Comparison of ENCODE assay signal across 2 cellular contexts in the genomic region with DNA sequence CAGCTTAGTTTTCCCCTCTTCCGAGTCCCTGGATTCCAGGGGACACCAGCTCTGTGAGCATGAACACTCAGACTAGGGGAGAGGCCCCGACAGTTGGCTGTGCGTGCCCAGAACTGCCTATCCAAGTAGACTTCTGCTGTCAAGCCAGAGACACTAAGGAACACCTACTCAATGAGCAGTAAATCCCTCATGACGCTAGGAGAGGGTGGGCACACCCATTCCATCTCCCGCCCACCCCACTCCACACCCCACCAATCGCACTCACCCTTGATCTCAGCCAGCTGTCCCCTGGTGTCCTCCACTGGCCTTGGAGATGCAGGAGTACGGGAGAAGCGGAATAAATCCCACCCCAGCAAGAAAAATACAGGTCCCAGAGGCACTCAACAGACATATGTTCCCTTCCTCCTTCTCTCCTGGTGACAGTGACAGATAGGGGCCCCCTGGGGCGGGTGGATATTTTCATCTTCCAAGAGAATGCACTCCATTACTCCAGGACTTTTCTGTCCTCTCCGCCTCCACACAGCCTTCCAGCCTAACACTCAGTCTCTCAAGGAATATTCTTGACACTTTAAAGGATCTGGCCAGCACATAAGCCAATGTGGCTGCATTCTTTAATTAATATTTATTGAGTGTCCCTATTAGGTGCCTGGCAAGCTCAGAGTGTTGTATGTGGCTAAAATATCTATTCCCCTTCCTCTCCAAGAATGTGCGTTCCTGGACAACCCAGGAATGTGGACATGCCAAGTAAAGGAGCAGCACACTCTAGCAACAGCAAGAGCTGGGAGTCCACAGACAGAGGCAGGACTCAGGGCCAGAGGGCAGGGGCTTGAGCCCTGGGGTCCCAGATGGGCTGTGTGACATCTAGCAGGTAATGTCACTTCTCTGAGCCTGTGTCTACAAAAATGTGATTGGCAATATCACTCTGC.
TF ChIP-seq lines count a peak whose summit lies in the region.

No MANE protein-coding gene starts in this region.

TF ChIP-seq in H1, 55 proteins besides CTCF, POLR2A, EP300 and RAD21:
- TF ChIP-seq HDAC6 (IDR thresholded peaks at IDR 0.05; ENCODE audit: low read depth, low read length) = no peak
- TF ChIP-seq ZNF274 (IDR thresholded peaks at IDR 0.05; ENCODE audit: borderline replicate concordance, extremely low read depth, low read length) = no peak
- no peak for TF ChIP-seq BACH1 (IDR thresholded peaks at IDR 0.05; ENCODE audit: low read length)
- no peak for TF ChIP-seq RBBP5 (IDR thresholded peaks at IDR 0.05; ENCODE audit: borderline replicate concordance, low read depth, low read length)
- TF ChIP-seq JUN (IDR thresholded peaks at IDR 0.05; ENCODE audit: low read depth, low read length) = no peak
- TF ChIP-seq TAF1 (IDR thresholded peaks at IDR 0.05; ENCODE audit: low read depth, low read length) = no peak

TF ChIP-seq in GM12891, 5 proteins besides CTCF, POLR2A, EP300 and RAD21:
- no peak for TF ChIP-seq SPI1 (IDR thresholded peaks at IDR 0.05; ENCODE audit: low read depth, low read length)
- TF ChIP-seq TAF1 (IDR thresholded peaks at IDR 0.05; ENCODE audit: low read depth, low read length) = no peak
- TF ChIP-seq POLR2AphosphoS5 (IDR thresholded peaks at IDR 0.05; ENCODE audit: low read depth, low read length) = no peak
- TF ChIP-seq POU2F2 (IDR thresholded peaks at IDR 0.05; ENCODE audit: low read depth, low read length) = no peak
- no peak for TF ChIP-seq PAX5 (IDR thresholded peaks at IDR 0.05; ENCODE audit: insufficient read depth, low read length, severe bottlenecking)
TF ChIP-seq in GM12891: peak in this region for 0.
